ENCODE assay signal across 21 cellular contexts in genomic region chrX:10360121-10360520, GRCh38.
DNase-seq lines count a peak whose midpoint lies in the region; ATAC-seq and TF ChIP-seq lines count a peak whose summit lies in the region.
"Had no signal": no experiment of that assay in that cellular context is flagged by ENCODE, and none has a peak within 500 bp of the region (broad histone marks: within the 10 kb centered on the region; RNA-seq: fewer than 3 reads in every experiment).

No MANE protein-coding gene starts in this region.

- no peak for ATAC-seq in GM19328 (IDR thresholded peaks at IDR 0.05; ENCODE audit: unreplicated experiment)
- no peak for ATAC-seq in GM19463 (IDR thresholded peaks at IDR 0.05; ENCODE audit: unreplicated experiment)
- ATAC-seq: gastroesophageal sphincter, GM12878, sciatic nerve had no signal

- DNase-seq in NCI-H2107 treated with DMSO at 0.1 percent for 48 hours (lab: John Stamatoyannopoulos, UW; ENCODE audit: unreplicated experiment): peak; percentile 4
- no peak for DNase-seq in NCI-H2107 (lab: John Stamatoyannopoulos, UW)
- DNase-seq in NCI-H69 (lab: John Stamatoyannopoulos, UW): peak; percentile 1
- peak; percentile 1 to 22 for DNase-seq in foreskin fibroblast
- peak; percentile 3 for DNase-seq in retina
- no peak for DNase-seq in NCI-H510A (lab: John Stamatoyannopoulos, UW)
- DNase-seq: activated CD4-positive, alpha-beta T cell treated with anti-CD3 and anti-CD28 coated beads, Interleukin-2, amount 50 U/mL, for 4 hours; activated naive CD8-positive, alpha-beta T cell treated with anti-CD3 and anti-CD28 coated beads for 36 hours; activated T-cell treated with anti-CD3 and anti-CD28 coated beads, Interleukin-2, amount 50 U/mL, for 24 hours; CD4-positive, CD25-positive, alpha-beta regulatory T cell; endodermal cell; HCEC 1CT; stimulated activated CD4-positive, alpha-beta T cell treated with anti-CD3 and anti-CD28 coated beads, Interleukin-4, amount 100 ng/mL, for 24 hours; tibial artery had no signal

- H3K4me3 ChIP-seq in foreskin fibroblast (ENCODE audit: low read depth in 1 of 2, low read length in 2 of 2): no peak overlapping the region
- H3K4me3 ChIP-seq: cardiac muscle cell, gastroesophageal sphincter, GM12878, SJSA1, tibial artery had no signal

- TF ChIP-seq CTCF in foreskin fibroblast (IDR thresholded peaks at IDR 0.05; ENCODE audit: low read depth, low read length): no peak

Comparison
In these comparisons a context has a peak if more than half of its experiments do, and no peak if none do; other contexts are left out.
1. DNase-seq: peak in NCI-H2107 treated with DMSO at 0.1 percent for 48 hours (single experiment), NCI-H69 (single experiment), foreskin fibroblast (2 of 2) and retina (single experiment); none in NCI-H2107 (single experiment) and NCI-H510A (single experiment).